In the genomic region with DNA sequence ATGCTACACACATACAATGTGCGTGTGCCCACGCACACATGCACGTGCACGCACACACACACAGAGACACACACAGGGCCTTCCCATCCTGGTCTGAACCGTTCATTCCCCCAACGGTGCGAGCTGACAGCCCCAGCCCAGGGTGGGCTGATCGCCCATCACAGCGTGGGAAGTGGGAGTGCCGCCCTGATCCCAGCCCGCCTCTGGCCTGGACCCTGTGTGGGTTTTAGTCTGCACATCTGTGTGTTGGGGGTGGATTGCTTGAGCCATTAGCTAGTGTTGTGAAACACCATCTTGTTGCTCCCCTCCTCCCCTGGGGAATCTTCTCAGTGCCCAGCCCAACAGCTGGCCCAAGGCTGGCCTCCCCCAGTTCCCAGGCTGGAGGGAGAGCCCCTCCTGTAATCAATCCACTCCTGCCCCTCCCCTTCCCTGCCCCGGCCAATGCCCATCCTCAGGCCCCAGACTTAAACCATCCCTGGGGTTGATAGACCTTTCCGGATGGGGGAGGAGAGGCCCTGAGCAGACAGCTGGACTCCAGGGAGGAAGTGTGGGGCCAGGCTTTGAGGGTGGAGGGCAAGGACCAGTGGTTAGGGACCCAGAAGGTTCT, we compare ENCODE assay signal across 1 cellular context.
TF ChIP-seq lines count a peak whose summit lies in the region.

No MANE protein-coding gene starts in this region.

TF ChIP-seq in K562, 482 proteins besides CTCF, POLR2A, EP300 and RAD21:
- TF ChIP-seq SRF (CRISPR knock-in tag; IDR thresholded peaks at IDR 0.05): no peak
- TF ChIP-seq STAT5A (IDR thresholded peaks at IDR 0.05; ENCODE audit: borderline replicate concordance, low read length): no peak
- no peak for TF ChIP-seq ARNT (IDR thresholded peaks at IDR 0.05)
- TF ChIP-seq SPI1 (IDR thresholded peaks at IDR 0.05; ENCODE audit: borderline replicate concordance, low read depth, low read length): 0 out of 2 replicates have a peak, but pooled peaks have one; percentile 14
- no peak for TF ChIP-seq CBX5 (IDR thresholded peaks at IDR 0.05; ENCODE audit: borderline replicate concordance, low read depth)
- no peak for TF ChIP-seq POLR3G (IDR thresholded peaks at IDR 0.05; ENCODE audit: extremely low read depth, insufficient read length, insufficient replicate concordance)
- TF ChIP-seq, protein P1, sequence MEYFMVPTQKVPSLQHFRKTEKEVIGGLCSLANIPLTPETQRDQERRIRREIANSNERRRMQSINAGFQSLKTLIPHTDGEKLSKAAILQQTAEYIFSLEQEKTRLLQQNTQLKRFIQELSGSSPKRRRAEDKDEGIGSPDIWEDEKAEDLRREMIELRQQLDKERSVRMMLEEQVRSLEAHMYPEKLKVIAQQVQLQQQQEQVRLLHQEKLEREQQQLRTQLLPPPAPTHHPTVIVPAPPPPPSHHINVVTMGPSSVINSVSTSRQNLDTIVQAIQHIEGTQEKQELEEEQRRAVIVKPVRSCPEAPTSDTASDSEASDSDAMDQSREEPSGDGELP (CRISPR knock-in tag; IDR thresholded peaks at IDR 0.05; ENCODE audit: borderline replicate concordance): 0 out of 2 replicates have a peak, but pooled peaks have one; percentile 4
- no peak for TF ChIP-seq SMARCB1 (IDR thresholded peaks at IDR 0.05; ENCODE audit: insufficient read length, low read depth)
- TF ChIP-seq GATAD2B (IDR thresholded peaks at IDR 0.05; ENCODE audit: borderline replicate concordance): no peak
- TF ChIP-seq, protein P2, sequence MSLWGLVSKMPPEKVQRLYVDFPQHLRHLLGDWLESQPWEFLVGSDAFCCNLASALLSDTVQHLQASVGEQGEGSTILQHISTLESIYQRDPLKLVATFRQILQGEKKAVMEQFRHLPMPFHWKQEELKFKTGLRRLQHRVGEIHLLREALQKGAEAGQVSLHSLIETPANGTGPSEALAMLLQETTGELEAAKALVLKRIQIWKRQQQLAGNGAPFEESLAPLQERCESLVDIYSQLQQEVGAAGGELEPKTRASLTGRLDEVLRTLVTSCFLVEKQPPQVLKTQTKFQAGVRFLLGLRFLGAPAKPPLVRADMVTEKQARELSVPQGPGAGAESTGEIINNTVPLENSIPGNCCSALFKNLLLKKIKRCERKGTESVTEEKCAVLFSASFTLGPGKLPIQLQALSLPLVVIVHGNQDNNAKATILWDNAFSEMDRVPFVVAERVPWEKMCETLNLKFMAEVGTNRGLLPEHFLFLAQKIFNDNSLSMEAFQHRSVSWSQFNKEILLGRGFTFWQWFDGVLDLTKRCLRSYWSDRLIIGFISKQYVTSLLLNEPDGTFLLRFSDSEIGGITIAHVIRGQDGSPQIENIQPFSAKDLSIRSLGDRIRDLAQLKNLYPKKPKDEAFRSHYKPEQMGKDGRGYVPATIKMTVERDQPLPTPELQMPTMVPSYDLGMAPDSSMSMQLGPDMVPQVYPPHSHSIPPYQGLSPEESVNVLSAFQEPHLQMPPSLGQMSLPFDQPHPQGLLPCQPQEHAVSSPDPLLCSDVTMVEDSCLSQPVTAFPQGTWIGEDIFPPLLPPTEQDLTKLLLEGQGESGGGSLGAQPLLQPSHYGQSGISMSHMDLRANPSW (CRISPR knock-in tag; IDR thresholded peaks at IDR 0.05): no peak
- TF ChIP-seq ZNF586 (CRISPR knock-in tag; conservative IDR thresholded peaks at IDR 0.05): no peak
- TF ChIP-seq CBX8 (IDR thresholded peaks at IDR 0.05; ENCODE audit: borderline replicate concordance, extremely low read depth, low read depth, low read length, poor library complexity, severe bottlenecking): no peak
- TF ChIP-seq GTF2F1 (IDR thresholded peaks at IDR 0.05; ENCODE audit: low read depth, low read length): no peak
- TF ChIP-seq ZNF445 (CRISPR knock-in tag; IDR thresholded peaks at IDR 0.05; ENCODE audit: low read depth): no peak
- TF ChIP-seq EWSR1 (IDR thresholded peaks at IDR 0.05; ENCODE audit: borderline replicate concordance, low read depth, partially characterized antibody): no peak
- TF ChIP-seq E2F3 (CRISPR knock-in tag; IDR thresholded peaks at IDR 0.05): no peak
- TF ChIP-seq, protein P3, sequence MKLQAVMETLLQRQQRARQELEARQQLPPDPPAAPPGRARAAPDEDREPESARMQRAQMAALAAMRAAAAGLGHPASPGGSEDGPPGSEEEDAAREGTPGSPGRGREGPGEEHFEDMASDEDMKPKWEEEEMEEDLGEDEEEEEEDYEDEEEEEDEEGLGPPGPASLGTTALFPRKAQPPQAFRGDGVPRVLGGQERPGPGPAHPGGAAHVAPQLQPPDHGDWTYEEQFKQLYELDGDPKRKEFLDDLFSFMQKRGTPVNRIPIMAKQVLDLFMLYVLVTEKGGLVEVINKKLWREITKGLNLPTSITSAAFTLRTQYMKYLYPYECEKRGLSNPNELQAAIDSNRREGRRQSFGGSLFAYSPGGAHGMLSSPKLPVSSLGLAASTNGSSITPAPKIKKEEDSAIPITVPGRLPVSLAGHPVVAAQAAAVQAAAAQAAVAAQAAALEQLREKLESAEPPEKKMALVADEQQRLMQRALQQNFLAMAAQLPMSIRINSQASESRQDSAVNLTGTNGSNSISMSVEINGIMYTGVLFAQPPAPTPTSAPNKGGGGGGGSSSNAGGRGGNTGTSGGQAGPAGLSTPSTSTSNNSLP (IDR thresholded peaks at IDR 0.05; ENCODE audit: borderline replicate concordance, low read depth, low read length): no peak
